Comparison of ENCODE assay signal across 3 cellular contexts in the genomic region with DNA sequence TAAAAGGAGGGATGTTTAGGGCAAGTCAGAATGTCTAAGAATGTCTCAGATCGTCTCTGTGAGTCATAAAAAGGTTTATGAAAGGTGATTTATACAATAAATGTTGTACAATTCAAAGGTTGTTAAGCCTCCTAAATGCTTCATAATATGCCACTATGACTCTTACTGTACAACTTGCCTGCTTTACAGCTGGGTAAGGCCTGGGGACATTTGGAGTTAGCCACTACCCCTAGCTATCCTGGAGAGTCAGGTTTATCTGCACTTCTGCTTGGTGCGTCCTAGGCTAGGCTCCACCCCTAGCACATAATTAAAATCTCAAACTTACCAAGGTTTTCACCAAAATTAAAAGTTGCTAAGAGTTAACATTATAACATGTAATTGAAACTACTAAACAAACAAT.
"Had no signal": no experiment of that assay in that cellular context is flagged by ENCODE, and none has a peak within 500 bp of the region (broad histone marks: within the 10 kb centered on the region; RNA-seq: fewer than 3 reads in every experiment).

No MANE protein-coding gene starts in this region.

- DNase-seq: GDM1, GF-D8 had no signal

- ATAC-seq: GM12878 had no signal

- H3K4me3 ChIP-seq: GM12878 had no signal
